Comparison of ENCODE assay signal across 20 cellular contexts in genomic region chr16:22222006-22222405, GRCh38. TPM values are rescaled to one million over a fixed set of nuclear protein-coding genes. Genes with fewer than 3 reads are reported as not detected.
DNase-seq lines count a peak whose midpoint lies in the region; ATAC-seq, FAIRE-seq and TF ChIP-seq lines count a peak whose summit lies in the region.
"Had no signal": no experiment of that assay in that cellular context is flagged by ENCODE, and none has a peak within 500 bp of the region (broad histone marks: within the 10 kb centered on the region; RNA-seq: fewer than 3 reads in every experiment).

No MANE protein-coding gene starts in this region.

- H3K4me1 ChIP-seq in HepG2 (ENCODE audit: insufficient read depth, low read length) (peaks cover 23% of the 10 kb centered on the region), right lobe of liver (peaks cover 0 to 16% (median 3%) of the 10 kb centered on the region in 4 donors), thoracic aorta (ENCODE audit: control insufficient read depth in 1 of 2, low read depth in 2 of 2) (peaks cover 29 to 75% of the 10 kb centered on the region in 2 donors), PC-9 (replicated peaks; ENCODE audit: insufficient read depth) (no peaks in the 10 kb centered on the region)

- no peak overlapping the region for H3K9ac ChIP-seq in HepG2 (ENCODE audit: insufficient read depth, low read depth, low read length)

- no peak for FAIRE-seq in HepG2 (lab: Jason Lieb, UNC)
- FAIRE-seq: GM12878, H1 had no signal

- no peak overlapping the region for H3K27ac ChIP-seq in HepG2 (ENCODE audit: extremely low read length, insufficient read depth, low read length)
- H3K27ac ChIP-seq in right lobe of liver, result no peak overlapping the region
- H3K27ac ChIP-seq in thoracic aorta, result peak overlapping the region; percentile 62 to 73
- no peak overlapping the region for H3K27ac ChIP-seq in PC-9

- H4K20me1 ChIP-seq in HepG2 (ENCODE audit: insufficient read depth, low read length), result no peaks in the 10 kb centered on the region
- H4K20me1 ChIP-seq in PC-9 (ENCODE audit: insufficient read depth), result no peaks in the 10 kb centered on the region

- TF ChIP-seq EP300 in HepG2 (IDR thresholded peaks at IDR 0.05; ENCODE audit: low read depth in 2 of 2, low read length in 2 of 2) (no peak), HepG2 (CRISPR knock-in tag; IDR thresholded peaks at IDR 0.05; ENCODE audit: borderline replicate concordance) (no peak)

- intact Hi-C loops in HepG2 (cut with micrococcal nuclease; ENCODE audit: unreplicated experiment) (no loop called here), right lobe of liver (cut with DNase I) (no loop called here), PC-9 (cut with micrococcal nuclease; ENCODE audit: unreplicated experiment) (no loop called here)

- H3K27ac Mint-ChIP-seq in effector memory CD8-positive, alpha-beta T cell, result peak overlapping the region; percentile 20 to 29
- H3K27ac Mint-ChIP-seq: B cell, H9 had no signal

- H3F3A ChIP-seq in PC-9 (ENCODE audit: insufficient read depth, low read depth), result no peaks in the 10 kb centered on the region

- TF ChIP-seq RAD21 in HepG2 (CRISPR knock-in tag; IDR thresholded peaks at IDR 0.05), result no peak

- TF ChIP-seq CTCF in HepG2 (CRISPR knock-in tag; IDR thresholded peaks at IDR 0.05) (no peak), right lobe of liver (IDR thresholded peaks at IDR 0.05) (no peak), thoracic aorta (IDR thresholded peaks at IDR 0.05) (no peak), PC-9 (conservative IDR thresholded peaks at IDR 0.05) (no peak)

- H2AFZ ChIP-seq in HepG2 (ENCODE audit: low read length), result no peak overlapping the region
- H2AFZ ChIP-seq in PC-9, result no peak overlapping the region

- ATAC-seq in HepG2, result no peak
- no peak for ATAC-seq in right lobe of liver
- no peak for ATAC-seq in effector memory CD8-positive, alpha-beta T cell (replicated peaks)
- ATAC-seq in thoracic aorta (ENCODE audit: insufficient number of reproducible peaks, low FRiP score, low read depth), result no peak
- ATAC-seq: GM12878 had no signal

- DNase-seq in HepG2 (ENCODE audit: low spot score) (no peak), right lobe of liver (no peak), thoracic aorta (ENCODE audit: low spot score) (no peak), Kasumi-1 (lab: John Stamatoyannopoulos, UW) (no peak), PC-9 (no peak)
- no peak for DNase-seq in effector memory CD8-positive, alpha-beta T cell
- DNase-seq: C1 segment of cervical spinal cord; CD4-positive, CD25-positive, alpha-beta regulatory T cell; CD8-positive, alpha-beta memory T cell; COR-L47; DMS 273 treated with DMSO at 0.1 percent for 48 hours; DMS53; DND-41; EL; H9 had no signal

- H3K4me1 Mint-ChIP-seq in effector memory CD8-positive, alpha-beta T cell (ENCODE audit: low read depth in 2 of 2), result peaks cover 0 to 3% of the 10 kb centered on the region in 2 donors

- H3K4me3 Mint-ChIP-seq in effector memory CD8-positive, alpha-beta T cell, result no peak overlapping the region
- H3K4me3 Mint-ChIP-seq: B cell; CD4-positive, CD25-positive, alpha-beta regulatory T cell; CD8-positive, alpha-beta memory T cell; H9 had no signal

- peaks cover 13 to 23% of the 10 kb centered on the region in 2 experiments; a peak in 4 of 5 replicates for H3K36me3 ChIP-seq in HepG2 (replicated peaks in 1 of 2; ENCODE audit: control insufficient read depth in 1 of 2, insufficient read depth in 2 of 2, low read length in 2 of 2)
- peaks cover 0 to 7% (median 0%) of the 10 kb centered on the region in 4 donors for H3K36me3 ChIP-seq in right lobe of liver
- no peaks in the 10 kb centered on the region for H3K36me3 ChIP-seq in thoracic aorta
- no peaks in the 10 kb centered on the region for H3K36me3 ChIP-seq in PC-9 (ENCODE audit: low read depth)

- H3K4me2 ChIP-seq in HepG2 (ENCODE audit: low read depth, low read length) (no peak overlapping the region), PC-9 (no peak overlapping the region)

- H3K27me3 ChIP-seq in HepG2 (ENCODE audit: control insufficient read depth in 1 of 2, insufficient read depth in 2 of 2, low read length in 2 of 2), result no peaks in the 10 kb centered on the region
- no peaks in the 10 kb centered on the region for H3K27me3 ChIP-seq in right lobe of liver
- no peaks in the 10 kb centered on the region for H3K27me3 ChIP-seq in thoracic aorta (replicated peaks; ENCODE audit: insufficient read depth)
- no peaks in the 10 kb centered on the region for H3K27me3 ChIP-seq in PC-9 (ENCODE audit: insufficient read depth, low read depth)

- H3K4me3 ChIP-seq in HepG2 (replicated peaks in 1 of 3; ENCODE audit: insufficient read depth in 1 of 3, low read depth in 2 of 3, low read length in 3 of 3), result no peak overlapping the region
- no peak overlapping the region for H3K4me3 ChIP-seq in right lobe of liver
- H3K4me3 ChIP-seq in thoracic aorta, result no peak overlapping the region
- no peak overlapping the region for H3K4me3 ChIP-seq in PC-9
- H3K4me3 ChIP-seq: GM12878 had no signal

- H3K36me3 Mint-ChIP-seq in effector memory CD8-positive, alpha-beta T cell (ENCODE audit: insufficient read depth), result peaks cover 10% of the 10 kb centered on the region

- H3K9me3 Mint-ChIP-seq in effector memory CD8-positive, alpha-beta T cell, result no peaks in the 10 kb centered on the region
- H3K9me3 Mint-ChIP-seq: CD4-positive, CD25-positive, alpha-beta regulatory T cell; CD8-positive, alpha-beta memory T cell had no signal

- H3K79me2 ChIP-seq in HepG2 (ENCODE audit: insufficient read depth, low read length) (peaks cover 12% of the 10 kb centered on the region), PC-9 (ENCODE audit: low read depth) (no peaks in the 10 kb centered on the region)

- no TSS peak for BruUV-seq in HepG2 (replicated peaks; lab: Mats Ljungman, UMichigan)
- BruUV-seq in PC-9 (replicated peaks; lab: Mats Ljungman, UMichigan), result no TSS peak

- no peaks in the 10 kb centered on the region for H3K9me2 ChIP-seq in PC-9 (ENCODE audit: insufficient read depth)

- CTCF ChIA-PET in HepG2 (lab: Yijun Ruan, JAX; ENCODE audit: low intra/inter-chr PET ratio, low total read pairs) (no interaction called here), PC-9 (lab: Charles Lee) (no interaction called here)

- 95% methylated on average over 2 of the region's 2 CpGs for WGBS in HepG2 (ENCODE audit: low lambda C conversion rate)
- 100% methylated on average over 2 of the region's 2 CpGs for WGBS in right lobe of liver (ENCODE audit: insufficient coverage, low coverage, low lambda C conversion rate, missing lambda C conversion rate)

- TF ChIP-seq POLR2A in HepG2 (IDR thresholded peaks at IDR 0.05; ENCODE audit: insufficient read depth in 1 of 2, low read depth in 2 of 2, low read length in 2 of 2), result no peak
- no peak for TF ChIP-seq POLR2A in right lobe of liver (IDR thresholded peaks at IDR 0.05)

- no peaks in the 10 kb centered on the region for H3K27me3 Mint-ChIP-seq in effector memory CD8-positive, alpha-beta T cell
- H3K27me3 Mint-ChIP-seq: B cell; CD4-positive, CD25-positive, alpha-beta regulatory T cell; CD8-positive, alpha-beta memory T cell had no signal

- in situ Hi-C loops in HepG2 (cut with HindIII; ENCODE audit: extremely low pct_ligation_motif_present, low pct_unique_long_range_greater_than_20kb), result no loop called here

- H3K9me3 ChIP-seq in HepG2 (ENCODE audit: low read length) (no peaks in the 10 kb centered on the region), right lobe of liver (no peaks in the 10 kb centered on the region), thoracic aorta (no peaks in the 10 kb centered on the region), PC-9 (ENCODE audit: insufficient read depth, low read depth) (no peaks in the 10 kb centered on the region)

- POLR2A ChIA-PET in HepG2 (lab: Yijun Ruan, JAX) (interaction anchor here (0.9 to 1.0 kb wide), 2 partner anchors 11 to 16 kb away, joined by 3 read pairs; partner anchors contain the start of gene EEF2K), PC-9 (lab: Charles Lee; ENCODE audit: unreplicated experiment) (interaction anchor here (0.7 kb wide), 1 partner anchor 1492 kb away, joined by 4 read pairs; no protein-coding TSS in a partner anchor)

RNA-seq across cellular contexts. Expression of gene EEF2K, which starts 15.9 kb away (rescaled TPM):
- 14.3 and 23.8 TPM in 2 replicates for total RNA-seq in HepG2 (2016; rRNA removed; fragmentation: Illumina TruSeq; extraction: Trizol)
- total RNA-seq in HepG2 (2016; cell fraction: cytosol; rRNA removed; fragmentation: Illumina TruSeq; extraction: Trizol; ENCODE audit: low read depth), result 3.2 and 3.4 TPM in 2 replicates
- total RNA-seq in HepG2 (2016; cell fraction: insoluble cytoplasmic fraction; rRNA removed; fragmentation: Illumina TruSeq; extraction: Trizol), result 12.5 and 22.8 TPM in 2 replicates
- total RNA-seq in HepG2 (2016; cell fraction: membrane; rRNA removed; fragmentation: Illumina TruSeq; extraction: Trizol), result 8.3 and 8.6 TPM in 2 replicates
- total RNA-seq in HepG2 (2016; cell fraction: nucleus; rRNA removed; fragmentation: Illumina TruSeq; extraction: Trizol), result 20.0 and 25.8 TPM in 2 replicates
- polyA plus RNA-seq in HepG2 (2011; rRNA removed), result 20.0 and 22.0 TPM in 2 replicates
- polyA plus RNA-seq in HepG2 (2011; cell fraction: cytosol; rRNA removed), result 7.4 and 8.9 TPM in 2 replicates
- polyA plus RNA-seq in HepG2 (2011; cell fraction: nucleus; rRNA removed), result 47.8 and 56.1 TPM in 2 replicates
- 11.0 and 12.1 TPM in 2 replicates for polyA plus RNA-seq in HepG2 (2012)
- polyA plus RNA-seq in HepG2 (2016; cell fraction: cytosol; fragmentation: Illumina TruSeq; extraction: Trizol; ENCODE audit: low read depth), result 1.1 and 1.2 TPM in 2 replicates
- 8.7 and 10.9 TPM in 2 replicates for polyA plus RNA-seq in HepG2 (2016; cell fraction: insoluble cytoplasmic fraction; fragmentation: Illumina TruSeq; extraction: Trizol; ENCODE audit: low read depth)
- polyA plus RNA-seq in HepG2 (2016; cell fraction: membrane; fragmentation: Illumina TruSeq; extraction: Trizol; ENCODE audit: low read depth), result 2.6 and 3.0 TPM in 2 replicates
- polyA plus RNA-seq in HepG2 (2016; cell fraction: nucleus; fragmentation: Illumina TruSeq; extraction: Trizol; ENCODE audit: insufficient read depth, low read depth), result 33.2 and 35.2 TPM in 2 replicates
- polyA minus RNA-seq in HepG2 (2011; rRNA and poly(A)+ RNA removed; ENCODE audit: low replicate concordance), result 52.0 and 57.8 TPM in 2 replicates
- 14.7 and 15.5 TPM in 2 replicates for polyA minus RNA-seq in HepG2 (2011; cell fraction: cytosol; rRNA and poly(A)+ RNA removed)
- 23.9 and 25.6 TPM in 2 replicates for polyA minus RNA-seq in HepG2 (2011; cell fraction: nucleus; rRNA and poly(A)+ RNA removed)
- 10 to 100 TPM in 5 of 6 experiments, 1 to 10 TPM in 1; 10.0 to 17.5 (median 11.5) TPM for total RNA-seq in right lobe of liver
- 10 to 100 TPM; 35.1 to 38.2 TPM for total RNA-seq in thoracic aorta
- total RNA-seq in PC-9 (2021), result 29.8 and 34.7 TPM in 2 replicates

RNA-seq across cellular contexts. Expression of gene SDR42E2, which starts 59.7 kb away (rescaled TPM):
- total RNA-seq in HepG2 (2016; rRNA removed; fragmentation: Illumina TruSeq; extraction: Trizol) (0.11 TPM in 1 of 2 replicates, not detected in the other), right lobe of liver (not detected), thoracic aorta (not detected), PC-9 (2021) (not detected in 2 replicates)
- total RNA-seq in HepG2 (2016; cell fraction: cytosol; rRNA removed; fragmentation: Illumina TruSeq; extraction: Trizol; ENCODE audit: low read depth), result 0.44 and 0.71 TPM in 2 replicates
- 0.13 TPM in 1 of 2 replicates, not detected in the other for total RNA-seq in HepG2 (2016; cell fraction: insoluble cytoplasmic fraction; rRNA removed; fragmentation: Illumina TruSeq; extraction: Trizol)
- total RNA-seq in HepG2 (2016; cell fraction: membrane; rRNA removed; fragmentation: Illumina TruSeq; extraction: Trizol), result 0.17 and 0.28 TPM in 2 replicates
- total RNA-seq in HepG2 (2016; cell fraction: nucleus; rRNA removed; fragmentation: Illumina TruSeq; extraction: Trizol), result 0.37 and 0.60 TPM in 2 replicates
- 0.05 TPM in 1 of 2 replicates, not detected in the other for polyA plus RNA-seq in HepG2 (2011; rRNA removed)
- not detected in 2 replicates for polyA plus RNA-seq in HepG2 (2011; cell fraction: cytosol; rRNA removed)
- 0.07 and 0.10 TPM in 2 replicates for polyA plus RNA-seq in HepG2 (2011; cell fraction: nucleus; rRNA removed)
- polyA plus RNA-seq in HepG2 (2012), result 0.17 and 0.23 TPM in 2 replicates
- 0.05 and 0.08 TPM in 2 replicates for polyA plus RNA-seq in HepG2 (2016; cell fraction: cytosol; fragmentation: Illumina TruSeq; extraction: Trizol; ENCODE audit: low read depth)
- not detected in 2 replicates for polyA plus RNA-seq in HepG2 (2016; cell fraction: insoluble cytoplasmic fraction; fragmentation: Illumina TruSeq; extraction: Trizol; ENCODE audit: low read depth)
- 0.07 TPM in 1 of 2 replicates, not detected in the other for polyA plus RNA-seq in HepG2 (2016; cell fraction: membrane; fragmentation: Illumina TruSeq; extraction: Trizol; ENCODE audit: low read depth)
- not detected in 2 replicates for polyA plus RNA-seq in HepG2 (2016; cell fraction: nucleus; fragmentation: Illumina TruSeq; extraction: Trizol; ENCODE audit: insufficient read depth, low read depth)
- 0.05 and 0.14 TPM in 2 replicates for polyA minus RNA-seq in HepG2 (2011; rRNA and poly(A)+ RNA removed; ENCODE audit: low replicate concordance)
- polyA minus RNA-seq in HepG2 (2011; cell fraction: cytosol; rRNA and poly(A)+ RNA removed), result 0.26 TPM in 1 of 2 replicates, not detected in the other
- 0.50 and 0.77 TPM in 2 replicates for polyA minus RNA-seq in HepG2 (2011; cell fraction: nucleus; rRNA and poly(A)+ RNA removed)
- total RNA-seq: A172, G401, GM12878, H1 had no signal

Comparison
In these comparisons a context has a peak if more than half of its experiments do, and no peak if none do; other contexts are left out.
1. H3K27ac ChIP-seq: peak in thoracic aorta (2 of 2); none in HepG2 (single experiment), right lobe of liver (0 of 3) and PC-9 (single experiment).